In genomic region chr10:50604049-50604640, GRCh38 we compare ENCODE assay signal across 1 cellular context.
TF ChIP-seq lines count a peak whose summit lies in the region.

No MANE protein-coding gene starts in this region.

TF ChIP-seq in GM23338, 12 proteins besides CTCF, POLR2A, EP300 and RAD21 (continued from another document):
- TF ChIP-seq, protein P1, sequence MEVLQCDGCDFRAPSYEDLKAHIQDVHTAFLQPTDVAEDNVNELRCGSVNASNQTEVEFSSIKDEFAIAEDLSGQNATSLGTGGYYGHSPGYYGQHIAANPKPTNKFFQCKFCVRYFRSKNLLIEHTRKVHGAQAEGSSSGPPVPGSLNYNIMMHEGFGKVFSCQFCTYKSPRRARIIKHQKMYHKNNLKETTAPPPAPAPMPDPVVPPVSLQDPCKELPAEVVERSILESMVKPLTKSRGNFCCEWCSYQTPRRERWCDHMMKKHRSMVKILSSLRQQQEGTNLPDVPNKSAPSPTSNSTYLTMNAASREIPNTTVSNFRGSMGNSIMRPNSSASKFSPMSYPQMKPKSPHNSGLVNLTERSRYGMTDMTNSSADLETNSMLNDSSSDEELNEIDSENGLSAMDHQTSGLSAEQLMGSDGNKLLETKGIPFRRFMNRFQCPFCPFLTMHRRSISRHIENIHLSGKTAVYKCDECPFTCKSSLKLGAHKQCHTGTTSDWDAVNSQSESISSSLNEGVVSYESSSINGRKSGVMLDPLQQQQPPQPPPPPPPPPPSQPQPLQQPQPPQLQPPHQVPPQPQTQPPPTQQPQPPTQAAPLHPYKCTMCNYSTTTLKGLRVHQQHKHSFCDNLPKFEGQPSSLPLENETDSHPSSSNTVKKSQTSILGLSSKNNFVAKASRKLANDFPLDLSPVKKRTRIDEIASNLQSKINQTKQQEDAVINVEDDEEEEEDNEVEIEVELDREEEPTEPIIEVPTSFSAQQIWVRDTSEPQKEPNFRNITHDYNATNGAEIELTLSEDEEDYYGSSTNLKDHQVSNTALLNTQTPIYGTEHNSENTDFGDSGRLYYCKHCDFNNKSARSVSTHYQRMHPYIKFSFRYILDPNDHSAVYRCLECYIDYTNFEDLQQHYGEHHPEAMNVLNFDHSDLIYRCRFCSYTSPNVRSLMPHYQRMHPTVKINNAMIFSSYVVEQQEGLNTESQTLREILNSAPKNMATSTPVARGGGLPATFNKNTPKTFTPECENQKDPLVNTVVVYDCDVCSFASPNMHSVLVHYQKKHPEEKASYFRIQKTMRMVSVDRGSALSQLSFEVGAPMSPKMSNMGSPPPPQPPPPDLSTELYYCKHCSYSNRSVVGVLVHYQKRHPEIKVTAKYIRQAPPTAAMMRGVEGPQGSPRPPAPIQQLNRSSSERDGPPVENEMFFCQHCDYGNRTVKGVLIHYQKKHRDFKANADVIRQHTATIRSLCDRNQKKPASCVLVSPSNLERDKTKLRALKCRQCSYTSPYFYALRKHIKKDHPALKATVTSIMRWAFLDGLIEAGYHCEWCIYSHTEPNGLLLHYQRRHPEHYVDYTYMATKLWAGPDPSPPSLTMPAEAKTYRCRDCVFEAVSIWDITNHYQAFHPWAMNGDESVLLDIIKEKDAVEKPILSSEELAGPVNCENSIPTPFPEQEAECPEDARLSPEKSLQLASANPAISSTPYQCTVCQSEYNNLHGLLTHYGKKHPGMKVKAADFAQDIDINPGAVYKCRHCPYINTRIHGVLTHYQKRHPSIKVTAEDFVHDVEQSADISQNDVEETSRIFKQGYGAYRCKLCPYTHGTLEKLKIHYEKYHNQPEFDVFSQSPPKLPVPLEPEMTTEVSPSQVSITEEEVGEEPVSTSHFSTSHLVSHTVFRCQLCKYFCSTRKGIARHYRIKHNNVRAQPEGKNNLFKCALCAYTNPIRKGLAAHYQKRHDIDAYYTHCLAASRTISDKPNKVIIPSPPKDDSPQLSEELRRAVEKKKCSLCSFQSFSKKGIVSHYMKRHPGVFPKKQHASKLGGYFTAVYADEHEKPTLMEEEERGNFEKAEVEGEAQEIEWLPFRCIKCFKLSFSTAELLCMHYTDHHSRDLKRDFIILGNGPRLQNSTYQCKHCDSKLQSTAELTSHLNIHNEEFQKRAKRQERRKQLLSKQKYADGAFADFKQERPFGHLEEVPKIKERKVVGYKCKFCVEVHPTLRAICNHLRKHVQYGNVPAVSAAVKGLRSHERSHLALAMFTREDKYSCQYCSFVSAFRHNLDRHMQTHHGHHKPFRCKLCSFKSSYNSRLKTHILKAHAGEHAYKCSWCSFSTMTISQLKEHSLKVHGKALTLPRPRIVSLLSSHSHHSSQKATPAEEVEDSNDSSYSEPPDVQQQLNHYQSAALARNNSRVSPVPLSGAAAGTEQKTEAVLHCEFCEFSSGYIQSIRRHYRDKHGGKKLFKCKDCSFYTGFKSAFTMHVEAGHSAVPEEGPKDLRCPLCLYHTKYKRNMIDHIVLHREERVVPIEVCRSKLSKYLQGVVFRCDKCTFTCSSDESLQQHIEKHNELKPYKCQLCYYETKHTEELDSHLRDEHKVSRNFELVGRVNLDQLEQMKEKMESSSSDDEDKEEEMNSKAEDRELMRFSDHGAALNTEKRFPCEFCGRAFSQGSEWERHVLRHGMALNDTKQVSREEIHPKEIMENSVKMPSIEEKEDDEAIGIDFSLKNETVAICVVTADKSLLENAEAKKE (CRISPR knock-in tag; IDR thresholded peaks at IDR 0.05) = no peak
- TF ChIP-seq CREB1 (CRISPR knock-in tag; IDR thresholded peaks at IDR 0.05; ENCODE audit: low read depth) (no peak), ZNF331 (CRISPR knock-in tag; IDR thresholded peaks at IDR 0.05; ENCODE audit: low read depth) (no peak), REST (IDR thresholded peaks at IDR 0.05; ENCODE audit: unreplicated experiment) (no peak), NANOG (IDR thresholded peaks at IDR 0.05; ENCODE audit: borderline replicate concordance) (no peak), ZNF114 (CRISPR knock-in tag; IDR thresholded peaks at IDR 0.05) (no peak), EZH2phosphoT487 (IDR thresholded peaks at IDR 0.05; ENCODE audit: unreplicated experiment) (no peak)
